1 cellular context compared by ENCODE assay signal in genomic region chr4:85747871-85748491, GRCh38.
TF ChIP-seq lines count a peak whose summit lies in the region.

No MANE protein-coding gene starts in this region.

TF ChIP-seq in GM23338, 12 proteins besides CTCF, POLR2A, EP300 and RAD21 (continued from another document):
- TF ChIP-seq, protein P1, sequence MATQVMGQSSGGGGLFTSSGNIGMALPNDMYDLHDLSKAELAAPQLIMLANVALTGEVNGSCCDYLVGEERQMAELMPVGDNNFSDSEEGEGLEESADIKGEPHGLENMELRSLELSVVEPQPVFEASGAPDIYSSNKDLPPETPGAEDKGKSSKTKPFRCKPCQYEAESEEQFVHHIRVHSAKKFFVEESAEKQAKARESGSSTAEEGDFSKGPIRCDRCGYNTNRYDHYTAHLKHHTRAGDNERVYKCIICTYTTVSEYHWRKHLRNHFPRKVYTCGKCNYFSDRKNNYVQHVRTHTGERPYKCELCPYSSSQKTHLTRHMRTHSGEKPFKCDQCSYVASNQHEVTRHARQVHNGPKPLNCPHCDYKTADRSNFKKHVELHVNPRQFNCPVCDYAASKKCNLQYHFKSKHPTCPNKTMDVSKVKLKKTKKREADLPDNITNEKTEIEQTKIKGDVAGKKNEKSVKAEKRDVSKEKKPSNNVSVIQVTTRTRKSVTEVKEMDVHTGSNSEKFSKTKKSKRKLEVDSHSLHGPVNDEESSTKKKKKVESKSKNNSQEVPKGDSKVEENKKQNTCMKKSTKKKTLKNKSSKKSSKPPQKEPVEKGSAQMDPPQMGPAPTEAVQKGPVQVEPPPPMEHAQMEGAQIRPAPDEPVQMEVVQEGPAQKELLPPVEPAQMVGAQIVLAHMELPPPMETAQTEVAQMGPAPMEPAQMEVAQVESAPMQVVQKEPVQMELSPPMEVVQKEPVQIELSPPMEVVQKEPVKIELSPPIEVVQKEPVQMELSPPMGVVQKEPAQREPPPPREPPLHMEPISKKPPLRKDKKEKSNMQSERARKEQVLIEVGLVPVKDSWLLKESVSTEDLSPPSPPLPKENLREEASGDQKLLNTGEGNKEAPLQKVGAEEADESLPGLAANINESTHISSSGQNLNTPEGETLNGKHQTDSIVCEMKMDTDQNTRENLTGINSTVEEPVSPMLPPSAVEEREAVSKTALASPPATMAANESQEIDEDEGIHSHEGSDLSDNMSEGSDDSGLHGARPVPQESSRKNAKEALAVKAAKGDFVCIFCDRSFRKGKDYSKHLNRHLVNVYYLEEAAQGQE (IDR thresholded peaks at IDR 0.05; ENCODE audit: unreplicated experiment) = no peak
- TF ChIP-seq STAT1 (IDR thresholded peaks at IDR 0.05; ENCODE audit: unreplicated experiment) (no peak), NANOG (IDR thresholded peaks at IDR 0.05; ENCODE audit: borderline replicate concordance) (no peak), ZNF462 (CRISPR knock-in tag; IDR thresholded peaks at IDR 0.05) (no peak), JUNB (IDR thresholded peaks at IDR 0.05; ENCODE audit: unreplicated experiment) (no peak), ZNF331 (CRISPR knock-in tag; IDR thresholded peaks at IDR 0.05; ENCODE audit: low read depth) (no peak), EZH2phosphoT487 (IDR thresholded peaks at IDR 0.05; ENCODE audit: unreplicated experiment) (no peak), ZNF114 (CRISPR knock-in tag; IDR thresholded peaks at IDR 0.05) (no peak), CREB1 (CRISPR knock-in tag; IDR thresholded peaks at IDR 0.05; ENCODE audit: low read depth) (no peak), EZH2 (IDR thresholded peaks at IDR 0.05; ENCODE audit: low read depth, unreplicated experiment) (no peak)
- TF ChIP-seq, protein P2, sequence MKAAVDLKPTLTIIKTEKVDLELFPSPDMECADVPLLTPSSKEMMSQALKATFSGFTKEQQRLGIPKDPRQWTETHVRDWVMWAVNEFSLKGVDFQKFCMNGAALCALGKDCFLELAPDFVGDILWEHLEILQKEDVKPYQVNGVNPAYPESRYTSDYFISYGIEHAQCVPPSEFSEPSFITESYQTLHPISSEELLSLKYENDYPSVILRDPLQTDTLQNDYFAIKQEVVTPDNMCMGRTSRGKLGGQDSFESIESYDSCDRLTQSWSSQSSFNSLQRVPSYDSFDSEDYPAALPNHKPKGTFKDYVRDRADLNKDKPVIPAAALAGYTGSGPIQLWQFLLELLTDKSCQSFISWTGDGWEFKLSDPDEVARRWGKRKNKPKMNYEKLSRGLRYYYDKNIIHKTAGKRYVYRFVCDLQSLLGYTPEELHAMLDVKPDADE (IDR thresholded peaks at IDR 0.05) = no peak
